In the genomic region with DNA sequence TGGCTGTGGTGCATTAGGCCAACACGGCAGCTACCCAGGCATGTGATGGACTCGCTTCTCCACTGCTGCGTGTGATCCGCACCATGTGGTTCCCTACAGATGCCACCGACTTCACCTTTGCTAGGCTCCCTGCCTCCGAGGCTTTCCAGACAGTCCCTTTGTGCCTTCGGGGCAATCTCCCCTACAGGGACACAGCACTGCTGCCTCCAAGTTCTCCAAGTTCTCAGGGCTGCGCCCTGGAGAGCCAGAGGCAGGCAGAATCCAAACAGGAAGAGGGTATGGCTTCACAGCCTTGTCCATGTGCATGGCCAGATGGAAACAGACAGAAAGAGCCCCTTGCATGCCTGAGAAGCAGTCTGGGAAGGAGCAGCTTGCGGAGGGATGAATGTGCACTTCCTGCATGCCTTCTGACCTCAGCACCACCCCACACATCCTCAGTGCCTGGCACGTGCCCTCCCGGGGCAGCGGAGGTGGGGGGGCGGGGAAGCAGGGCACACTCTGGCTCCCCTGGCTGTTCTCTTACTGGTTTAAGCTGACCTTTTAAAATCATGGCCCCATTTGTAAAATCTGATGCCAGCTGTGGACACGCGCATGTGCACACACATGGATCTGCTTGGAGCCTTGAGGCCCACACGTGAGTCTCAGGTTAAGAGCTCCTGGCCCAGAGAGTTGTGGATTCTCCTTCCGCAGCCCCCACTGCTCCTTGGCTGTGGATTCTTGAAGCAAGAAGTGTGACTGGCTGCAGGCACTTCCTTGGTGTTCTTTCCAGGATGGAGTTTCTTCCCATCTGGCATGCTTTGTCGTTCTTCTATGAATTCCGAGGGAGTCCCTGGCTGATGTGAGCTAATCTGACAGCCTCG, we compare ENCODE assay signal across 12 cellular contexts. TPM values are rescaled to one million over a fixed set of nuclear protein-coding genes. Genes with fewer than 3 reads are reported as not detected.
DNase-seq lines count a peak whose midpoint lies in the region; ATAC-seq and TF ChIP-seq lines count a peak whose summit lies in the region.
"Had no signal": no experiment of that assay in that cellular context is flagged by ENCODE, and none has a peak within 500 bp of the region (broad histone marks: within the 10 kb centered on the region; RNA-seq: fewer than 3 reads in every experiment).

No MANE protein-coding gene starts in this region.

- WGBS in neuronal stem cell (ENCODE audit: extremely low coverage in 2 of 2, insufficient read length in 2 of 2, insufficient replicate concordance in 1 of 2), 2 donors: no CpG with 5 or more reads among the region's 20 CpGs

- peak in 5 of 7 experiments; percentile 12 to 68 (median 41) for DNase-seq in CD8-positive, alpha-beta T cell
- DNase-seq in neuronal stem cell (ENCODE audit: low spot score): no peak
- no peak for DNase-seq in SJCRH30
- DNase-seq: activated CD4-positive, alpha-beta T cell treated with anti-CD3 and anti-CD28 coated beads, Interleukin-2, amount 50 U/mL, for 4 hours; NCI-H1436 treated with DMSO at 0.1 percent for 48 hours; pancreas had no signal

- ATAC-seq in CD8-positive, alpha-beta T cell: no peak
- ATAC-seq in HG03175 (IDR thresholded peaks at IDR 0.05; ENCODE audit: unreplicated experiment): no peak
- no peak for ATAC-seq in HG02610 (IDR thresholded peaks at IDR 0.05; ENCODE audit: unreplicated experiment)
- ATAC-seq in HG02571 (IDR thresholded peaks at IDR 0.05; ENCODE audit: unreplicated experiment): no peak
- ATAC-seq: pancreas had no signal

- no peak overlapping the region for H4K8ac ChIP-seq in neuronal stem cell (ENCODE audit: low read depth, low read length)

- H2BK5ac ChIP-seq in neuronal stem cell (ENCODE audit: low read length): no peak overlapping the region

- H2AFZ ChIP-seq in neuronal stem cell (ENCODE audit: low read length): no peak overlapping the region

- no peak overlapping the region for H3K23ac ChIP-seq in neuronal stem cell (ENCODE audit: low read depth, low read length, poor library complexity)

- no peaks in the 10 kb centered on the region for H3K9me3 ChIP-seq in CD8-positive, alpha-beta T cell (ENCODE audit: low read length)
- H3K9me3 ChIP-seq in KOPT-K1 (ENCODE audit: insufficient read depth, low read length, poor library complexity, severe bottlenecking) (peaks cover 12% of the 10 kb centered on the region), neuronal stem cell (replicated peaks in 1 of 2; ENCODE audit: control insufficient read depth in 2 of 2, insufficient read depth in 1 of 2, low read depth in 1 of 2, low read length in 2 of 2) (peaks cover 3 to 4% of the 10 kb centered on the region in 2 donors), SJCRH30 (replicated peaks) (no peaks in the 10 kb centered on the region)
- H3K9me3 ChIP-seq: pancreas had no signal

- POLR2A ChIA-PET in CD8-positive, alpha-beta T cell (lab: Charles Lee): no interaction called here

- H4K91ac ChIP-seq in neuronal stem cell (ENCODE audit: low read depth, low read length, poor library complexity): no peak overlapping the region

- peaks cover 54% of the 10 kb centered on the region for H3K4me1 Mint-ChIP-seq in CD8-positive, alpha-beta T cell (ENCODE audit: low read depth)
- peaks cover 45% of the 10 kb centered on the region for H3K4me1 Mint-ChIP-seq in dendritic cell treated with granulocyte-macrophage colony-stimulating factor and Interleukin-4, amounts not matched to agents 40 ng/mL and 50 ng/mL, for 4 days (ENCODE audit: low read depth)

- H3K27ac ChIP-seq in CD8-positive, alpha-beta T cell (ENCODE audit: low read depth, low read length): peak overlapping the region; percentile 48
- peak overlapping the region; percentile 70 for H3K27ac ChIP-seq in KOPT-K1 (ENCODE audit: low read depth, low read length, poor library complexity, severe bottlenecking)
- H3K27ac ChIP-seq in neuronal stem cell (replicated peaks; ENCODE audit: low read length): no peak overlapping the region
- H3K27ac ChIP-seq in SJCRH30: no peak overlapping the region
- H3K27ac ChIP-seq: epithelial cell of prostate, pancreas had no signal

- H3K9ac ChIP-seq in neuronal stem cell (ENCODE audit: low read depth, low read length, poor library complexity): peak overlapping the region; percentile 37

- no peak overlapping the region for H2BK12ac ChIP-seq in neuronal stem cell (ENCODE audit: low read length)

- H3K27me3 ChIP-seq in CD8-positive, alpha-beta T cell (ENCODE audit: insufficient read depth, low read length): no peaks in the 10 kb centered on the region
- H3K27me3 ChIP-seq in neuronal stem cell (ENCODE audit: control insufficient read depth in 3 of 3, insufficient read depth in 3 of 3, low read depth in 1 of 3, low read length in 3 of 3) (no peaks in the 10 kb centered on the region), SJCRH30 (no peaks in the 10 kb centered on the region)
- H3K27me3 ChIP-seq: pancreas had no signal

- H3K18ac ChIP-seq in neuronal stem cell (ENCODE audit: low read length): no peak overlapping the region

- H3K79me1 ChIP-seq in neuronal stem cell (ENCODE audit: low read depth, low read length): no peaks in the 10 kb centered on the region

- H3K4me2 ChIP-seq in neuronal stem cell (ENCODE audit: insufficient read depth, low read length, poor library complexity, severe bottlenecking): no peak overlapping the region

- H2AK5ac ChIP-seq in neuronal stem cell (ENCODE audit: low read depth, low read length): no peak overlapping the region

- no peak overlapping the region for H2BK120ac ChIP-seq in neuronal stem cell (ENCODE audit: low read depth, low read length)

- no peaks in the 10 kb centered on the region for H3K9me3 Mint-ChIP-seq in CD8-positive, alpha-beta T cell
- H3K9me3 Mint-ChIP-seq in dendritic cell treated with granulocyte-macrophage colony-stimulating factor and Interleukin-4, amounts not matched to agents 40 ng/mL and 50 ng/mL, for 4 days: peaks cover 9% of the 10 kb centered on the region

- intact Hi-C loops in CD8-positive, alpha-beta T cell (cut with DNase I, micrococcal nuclease): no loop called here
- intact Hi-C loops in dendritic cell treated with granulocyte-macrophage colony-stimulating factor and Interleukin-4, amounts not matched to agents 40 ng/mL and 50 ng/mL, for 4 days (cut with micrococcal nuclease): no loop called here

- H3K27ac Mint-ChIP-seq in CD8-positive, alpha-beta T cell: peak overlapping the region; percentile 100
- H3K27ac Mint-ChIP-seq in dendritic cell treated with granulocyte-macrophage colony-stimulating factor and Interleukin-4, amounts not matched to agents 40 ng/mL and 50 ng/mL, for 4 days: peak overlapping the region; percentile 9

- no peak for TF ChIP-seq CTCF in CD8-positive, alpha-beta T cell (IDR thresholded peaks at IDR 0.05)

- H2BK15ac ChIP-seq in neuronal stem cell (ENCODE audit: low read length): no peak overlapping the region

- peaks cover 55% of the 10 kb centered on the region for H3K4me1 ChIP-seq in CD8-positive, alpha-beta T cell (ENCODE audit: insufficient read depth, low read length)
- H3K4me1 ChIP-seq in neuronal stem cell (ENCODE audit: control insufficient read depth in 2 of 2, insufficient read depth in 1 of 2, low read depth in 1 of 2, low read length in 2 of 2) (peaks cover 11 to 16% of the 10 kb centered on the region in 2 donors), SJCRH30 (peaks cover 36% of the 10 kb centered on the region)

- peak overlapping the region; percentile 31 for H3K14ac ChIP-seq in neuronal stem cell (ENCODE audit: low read length)

- CTCF ChIA-PET in CD8-positive, alpha-beta T cell (lab: Charles Lee): interaction anchor here (0.6 to 0.9 kb wide), 2 partner anchors 31 to 89 kb away, joined by 4 read pairs; no protein-coding TSS in a partner anchor

- H3K4me3 Mint-ChIP-seq in CD8-positive, alpha-beta T cell: no peak overlapping the region
- H3K4me3 Mint-ChIP-seq in dendritic cell treated with granulocyte-macrophage colony-stimulating factor and Interleukin-4, amounts not matched to agents 40 ng/mL and 50 ng/mL, for 4 days: no peak overlapping the region

- peaks cover 42% of the 10 kb centered on the region for H3K36me3 Mint-ChIP-seq in CD8-positive, alpha-beta T cell
- peaks cover 100% of the 10 kb centered on the region for H3K36me3 Mint-ChIP-seq in dendritic cell treated with granulocyte-macrophage colony-stimulating factor and Interleukin-4, amounts not matched to agents 40 ng/mL and 50 ng/mL, for 4 days (ENCODE audit: low read depth)

- H3K27me3 Mint-ChIP-seq in CD8-positive, alpha-beta T cell (ENCODE audit: low read depth): no peaks in the 10 kb centered on the region
- no peaks in the 10 kb centered on the region for H3K27me3 Mint-ChIP-seq in dendritic cell treated with granulocyte-macrophage colony-stimulating factor and Interleukin-4, amounts not matched to agents 40 ng/mL and 50 ng/mL, for 4 days

- H3K4ac ChIP-seq in neuronal stem cell (ENCODE audit: low read length): no peak overlapping the region

- no peak overlapping the region for H3K4me3 ChIP-seq in CD8-positive, alpha-beta T cell (ENCODE audit: low read depth, low read length)
- H3K4me3 ChIP-seq in neuronal stem cell (ENCODE audit: low read length in 2 of 2) (no peak overlapping the region), SJCRH30 (no peak overlapping the region)
- H3K4me3 ChIP-seq: pancreas had no signal

- H3K36me3 ChIP-seq in CD8-positive, alpha-beta T cell (ENCODE audit: insufficient read depth, low read length): peaks cover 7% of the 10 kb centered on the region
- peaks cover 31% of the 10 kb centered on the region for H3K36me3 ChIP-seq in KOPT-K1 (ENCODE audit: insufficient read depth, low read length)
- H3K36me3 ChIP-seq in neuronal stem cell (replicated peaks in 1 of 2; ENCODE audit: control insufficient read depth in 2 of 2, insufficient read depth in 2 of 2, low read length in 2 of 2): peaks cover 12 to 53% of the 10 kb centered on the region in 2 donors
- 0 out of 2 replicates have a peak, but pooled peaks cover 4% of the 10 kb centered on the region for H3K36me3 ChIP-seq in SJCRH30
- H3K36me3 ChIP-seq: pancreas had no signal

RNA-seq across cellular contexts. Expression of gene MTSS2, which starts 55.3 kb away (rescaled TPM):
- 10 to 100 TPM; 27.9 to 28.4 TPM for total RNA-seq in CD8-positive, alpha-beta T cell
- 45.9 TPM for polyA plus RNA-seq in neuronal stem cell (2013, experiment 1 of 2)
- polyA plus RNA-seq in neuronal stem cell (2013, experiment 2 of 2): 48.5 TPM
- total RNA-seq in SJCRH30 (2014; rRNA removed; shearing (Covaris generic)): 24.6 and 27.4 TPM in 2 replicates

RNA-seq across cellular contexts. Expression of gene VAC14, which starts 59.8 kb away (rescaled TPM):
- total RNA-seq in CD8-positive, alpha-beta T cell: 10 to 100 TPM; 27.1 to 27.2 TPM
- 24.7 TPM for polyA plus RNA-seq in neuronal stem cell (2013, experiment 1 of 2)
- polyA plus RNA-seq in neuronal stem cell (2013, experiment 2 of 2): 23.1 TPM
- total RNA-seq in SJCRH30 (2014; rRNA removed; shearing (Covaris generic)): 21.3 and 24.4 TPM in 2 replicates

Comparison
In these comparisons a context has a peak if more than half of its experiments do, and no peak if none do; other contexts are left out.
1. DNase-seq: peak in CD8-positive, alpha-beta T cell (5 of 7); none in neuronal stem cell (single experiment) and SJCRH30 (0 of 2).
2. H3K27ac ChIP-seq: peak in CD8-positive, alpha-beta T cell (single experiment) and KOPT-K1 (single experiment); none in neuronal stem cell (single experiment) and SJCRH30 (single experiment).